Comparison of ENCODE assay signal across 8 cellular contexts in the genomic region with DNA sequence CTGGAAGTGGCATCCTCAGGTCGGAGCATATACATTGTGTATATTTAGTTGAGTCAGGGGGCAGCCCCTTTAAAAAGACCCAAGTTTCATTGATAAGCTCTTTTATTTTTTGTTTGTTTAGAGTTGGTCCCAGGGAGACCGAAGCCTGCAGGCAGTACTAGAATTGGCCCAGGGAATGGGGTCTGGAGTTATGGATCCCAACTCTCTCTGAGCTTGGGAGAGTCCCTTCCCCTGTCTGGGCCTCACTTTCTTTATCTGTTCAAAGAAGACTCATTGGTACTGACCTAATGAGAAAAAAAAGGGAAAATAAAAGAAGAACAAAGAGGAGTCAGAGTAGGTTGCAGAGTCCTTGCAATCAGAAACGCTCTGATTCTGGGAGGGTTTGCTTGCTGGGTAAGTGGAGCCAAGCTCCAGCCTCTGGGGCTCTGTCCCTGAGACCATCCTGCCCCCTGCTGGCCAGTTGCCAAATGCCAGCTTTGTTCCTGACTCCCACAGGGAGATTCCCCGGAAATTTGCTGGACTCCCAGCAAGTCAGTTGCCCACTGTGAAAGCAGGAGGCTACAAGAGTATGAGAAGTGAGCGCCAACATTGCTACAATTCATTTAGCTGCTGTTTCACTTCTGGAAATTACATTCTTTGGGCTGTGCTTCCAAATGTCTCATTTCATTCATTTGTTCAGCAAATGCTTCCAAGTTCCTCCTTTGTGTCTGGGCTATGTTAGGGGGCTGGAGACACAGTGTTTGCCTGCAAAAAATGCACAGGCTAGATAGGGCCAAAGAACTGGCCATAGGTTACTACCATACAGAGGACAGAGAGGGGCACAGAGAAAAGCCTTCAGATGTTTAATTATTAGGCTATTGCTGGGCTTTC.
A peak's percentile ranks its signal among the peaks of the same experiment; 100 is the strongest.
DNase-seq lines count a peak whose midpoint lies in the region; ATAC-seq, FAIRE-seq and TF ChIP-seq lines count a peak whose summit lies in the region.

No MANE protein-coding gene starts in this region.

- TF ChIP-seq POLR2A in esophagus squamous epithelium (IDR thresholded peaks at IDR 0.05) (no peak), tibial nerve (IDR thresholded peaks at IDR 0.05) (no peak)

- TF ChIP-seq CTCF in esophagus squamous epithelium (IDR thresholded peaks at IDR 0.05) = peak; percentile 8 to 52 (median 48)
- TF ChIP-seq CTCF in neutrophil (IDR thresholded peaks at IDR 0.05) = peak; percentile 45
- peak; percentile 30 to 59 (median 43) for TF ChIP-seq CTCF in tibial nerve (IDR thresholded peaks at IDR 0.05)

- H3K36me3 ChIP-seq in esophagus squamous epithelium (no peaks in the 10 kb centered on the region), neutrophil (no peaks in the 10 kb centered on the region), tibial nerve (no peaks in the 10 kb centered on the region)

- intact Hi-C loops in esophagus squamous epithelium (cut with DNase I) = no loop called here

- H3K9me3 ChIP-seq in esophagus squamous epithelium = no peaks in the 10 kb centered on the region
- H3K9me3 ChIP-seq in neutrophil = no peaks in the 10 kb centered on the region
- no peaks in the 10 kb centered on the region for H3K9me3 ChIP-seq in tibial nerve

- peak; percentile 8 for DNase-seq in NOMO-1 treated with DMSO at 0.1 percent for 48 hours (lab: John Stamatoyannopoulos, UW; ENCODE audit: unreplicated experiment)
- DNase-seq in activated CD8-positive, alpha-beta memory T cell treated with anti-CD3 and anti-CD28 coated beads, Interleukin-2, amount 50 U/mL, for 48 hours = peak; percentile 91
- no peak for DNase-seq in esophagus squamous epithelium (lab: John Stamatoyannopoulos, UW)
- DNase-seq in tibial nerve (ENCODE audit: low spot score in 2 of 2) = peak; percentile 28 to 32

- no peaks in the 10 kb centered on the region for H3K4me1 ChIP-seq in esophagus squamous epithelium
- no peaks in the 10 kb centered on the region for H3K4me1 ChIP-seq in neutrophil (ENCODE audit: control insufficient read depth in 1 of 2, insufficient read depth in 1 of 2, low read depth in 1 of 2, low read length in 1 of 2)
- peaks cover 0 to 8% (median 0%) of the 10 kb centered on the region in 4 donors for H3K4me1 ChIP-seq in tibial nerve

- peak; percentile 93 for FAIRE-seq in G401.6 (lab: Jason Lieb, UNC)

- WGBS in esophagus squamous epithelium, 2 donors = 44 to 61% methylated on average over 4 to 5 of the region's 5 CpGs
- 35 to 37% methylated on average over 5 of the region's 5 CpGs for WGBS in tibial nerve, 2 donors

- H3K27ac ChIP-seq in esophagus squamous epithelium (no peak overlapping the region), neutrophil (no peak overlapping the region), tibial nerve (no peak overlapping the region)

- ATAC-seq in HG03457 (IDR thresholded peaks at IDR 0.05; ENCODE audit: unreplicated experiment) (peak; percentile 69), GM21825 (IDR thresholded peaks at IDR 0.05; ENCODE audit: unreplicated experiment) (no peak)

- H3K4me3 ChIP-seq in esophagus squamous epithelium = no peak overlapping the region
- no peak overlapping the region for H3K4me3 ChIP-seq in neutrophil (ENCODE audit: low read depth in 1 of 2, low read length in 1 of 2)
- no peak overlapping the region for H3K4me3 ChIP-seq in tibial nerve

- TF ChIP-seq EP300 in tibial nerve (IDR thresholded peaks at IDR 0.05) = no peak

- H3K27me3 ChIP-seq in esophagus squamous epithelium = no peaks in the 10 kb centered on the region
- no peaks in the 10 kb centered on the region for H3K27me3 ChIP-seq in neutrophil
- H3K27me3 ChIP-seq in tibial nerve = no peaks in the 10 kb centered on the region
